In genomic region chr1:192809286-192810252, GRCh38 we compare ENCODE assay signal across 8 cellular contexts. TPM values are rescaled to one million over a fixed set of nuclear protein-coding genes. Genes with fewer than 3 reads are reported as not detected.
A peak's percentile ranks its signal among the peaks of the same experiment; 100 is the strongest.
DNase-seq lines count a peak whose midpoint lies in the region; ATAC-seq and TF ChIP-seq lines count a peak whose summit lies in the region.

No MANE protein-coding gene starts in this region.

- H3K9me2 ChIP-seq in GM23248 (ENCODE audit: insufficient read depth) = no peaks in the 10 kb centered on the region

- H3K9me3 ChIP-seq in A673 (ENCODE audit: low read depth, low read length, poor library complexity, severe bottlenecking) = no peaks in the 10 kb centered on the region
- no peaks in the 10 kb centered on the region for H3K9me3 ChIP-seq in GM23248 (ENCODE audit: low read depth)

- peaks cover 20% of the 10 kb centered on the region for H3F3A ChIP-seq in GM23248 (ENCODE audit: insufficient read depth)

- H3K4me1 ChIP-seq in A673 (ENCODE audit: insufficient read depth, low read length, poor library complexity, severe bottlenecking) = peaks cover 16% of the 10 kb centered on the region
- peaks cover 23% of the 10 kb centered on the region for H3K4me1 ChIP-seq in GM23248 (ENCODE audit: insufficient read depth)

- H2AFZ ChIP-seq in GM23248 = peak overlapping the region; percentile 100

- TF ChIP-seq CTCF in A673 (conservative IDR thresholded peaks at IDR 0.05; ENCODE audit: low read depth, low read length) = no peak
- TF ChIP-seq CTCF in epithelial cell of proximal tubule (conservative IDR thresholded peaks at IDR 0.05; ENCODE audit: low read depth, low read length) = no peak

- H3K79me2 ChIP-seq in GM23248 (ENCODE audit: insufficient read depth) = no peaks in the 10 kb centered on the region

- H4K20me1 ChIP-seq in GM23248 (ENCODE audit: insufficient read depth) = no peaks in the 10 kb centered on the region

- in situ Hi-C loops in GM23248 (cut with MboI) = loop anchor here (10.0 to 25.0 kb wide), 2 partner anchors 203 to 335 kb away; no protein-coding TSS in a partner anchor

- intact Hi-C loops in A673 (cut with micrococcal nuclease; ENCODE audit: unreplicated experiment) = loop anchor here (5.0 kb wide), 5 partner anchors 43 to 332 kb away; partner anchors contain the start of gene CDC73

- H3K36me3 ChIP-seq in A673 (ENCODE audit: insufficient read depth, low read length, poor library complexity, severe bottlenecking) (peaks cover 13% of the 10 kb centered on the region), GM23248 (ENCODE audit: low read depth) (no peaks in the 10 kb centered on the region)

- 21 to 22% methylated on average over 26 of the region's 26 CpGs for WGBS in GM23248 (ENCODE audit: low coverage in 1 of 2, low lambda C conversion rate in 2 of 2, missing lambda C conversion rate in 2 of 2), 2 experiments

- peak overlapping the region; percentile 68 for H3K27ac ChIP-seq in A673 (ENCODE audit: low read depth, low read length, poor library complexity, severe bottlenecking)
- peak overlapping the region; percentile 59 for H3K27ac ChIP-seq in GM23248
- H3K27ac ChIP-seq in substantia nigra (ENCODE audit: low read depth, low read length, poor library complexity, severe bottlenecking) = peak overlapping the region; percentile 40

- H3K4me3 ChIP-seq in A673 (ENCODE audit: low read depth, low read length, poor library complexity, severe bottlenecking) = peak overlapping the region; percentile 64
- peak overlapping the region; percentile 99 for H3K4me3 ChIP-seq in GM23248
- H3K4me3 ChIP-seq in epithelial cell of proximal tubule (ENCODE audit: low read depth, low read length) = peak overlapping the region; percentile 94

- BruUV-seq in A673 (replicated peaks; lab: Mats Ljungman, UMichigan) = TSS peak; percentile 82

- CTCF ChIA-PET in A673 (lab: Charles Lee) = no interaction called here

- H3K4me2 ChIP-seq in GM23248 (ENCODE audit: unreplicated experiment) = peak overlapping the region; percentile 98

- POLR2A ChIA-PET in A673 (lab: Charles Lee; ENCODE audit: low non-redundant PET) = interaction anchor here (0.7 kb wide), 1 partner anchor 264 kb away, joined by 4 read pairs; no protein-coding TSS in a partner anchor

- peak overlapping the region; percentile 91 for H3K9ac ChIP-seq in GM23248

- H3K27me3 ChIP-seq in A673 (replicated peaks; ENCODE audit: insufficient read depth, low read depth, low read length, poor library complexity) = no peaks in the 10 kb centered on the region
- H3K27me3 ChIP-seq in GM23248 (replicated peaks; ENCODE audit: insufficient read depth) = no peaks in the 10 kb centered on the region

- DNase-seq in A673 (ENCODE audit: low spot score) = peak; percentile 68
- DNase-seq in GM23248 = peak; percentile 87
- peak; percentile 38 for DNase-seq in NCI-H510A (lab: John Stamatoyannopoulos, UW)
- DNase-seq in activated CD8-positive, alpha-beta memory T cell treated with anti-CD3 and anti-CD28 coated beads, Interleukin-2, amount 50 U/mL, for 1 hour (ENCODE audit: extremely low read depth) = peak; percentile 41
- DNase-seq in epithelial cell of proximal tubule (ENCODE audit: low read depth) = no peak
- peak; percentile 72 for DNase-seq in myocyte (ENCODE audit: low read depth)
- peak in 17 of 49 donors; percentile 8 to 80 (median 54) for DNase-seq in substantia nigra (lab: John Stamatoyannopoulos, UW)

- ATAC-seq in esophagus mucosa = no peak

RNA-seq across cellular contexts. Expression of gene RGS2, which starts 0.7 kb away (rescaled TPM):
- total RNA-seq in A673 (2021) (24.2 and 24.7 TPM in 2 replicates), epithelial cell of proximal tubule (6.3 and 7.5 TPM in 2 replicates), myocyte (30.2 and 54.2 TPM in 2 replicates), esophagus mucosa (10.8 TPM)
- 0.38 and 0.43 TPM in 2 replicates for total RNA-seq in GM23248 (2014; rRNA removed; shearing (Covaris generic))
- polyA plus RNA-seq in GM23248 (2016; fragmentation: Nextera tagmentation; extraction: Ambion mirVana) = 2.2 and 3.8 TPM in 2 replicates
- 8.4 TPM for polyA plus RNA-seq in myocyte (2012)
